Comparison of ENCODE assay signal across 8 cellular contexts in genomic region chr13:113585828-113586355, GRCh38. TPM values are rescaled to one million over a fixed set of nuclear protein-coding genes. Genes with fewer than 3 reads are reported as not detected.
A peak's percentile ranks its signal among the peaks of the same experiment; 100 is the strongest.
DNase-seq lines count a peak whose midpoint lies in the region; ATAC-seq and TF ChIP-seq lines count a peak whose summit lies in the region.

No MANE protein-coding gene starts in this region.

- peak overlapping the region; percentile 6 for H3K9ac ChIP-seq in iPS-18a (ENCODE audit: low read length)
- no peak overlapping the region for H3K9ac ChIP-seq in stomach smooth muscle (ENCODE audit: low read length in 2 of 2)

- peak overlapping the region; percentile 90 for H3K4me3 Mint-ChIP-seq in activated CD4-positive, alpha-beta T cell treated with anti-CD3 and anti-CD28 coated beads, Interleukin-2, amount 10 ng/mL, durations not matched to agents 7 days and 5 days
- peak overlapping the region; percentile 87 for H3K4me3 Mint-ChIP-seq in activated CD8-positive, alpha-beta T cell treated with anti-CD3 and anti-CD28 coated beads for 36 hours

- TF ChIP-seq CTCF in activated CD8-positive, alpha-beta T cell treated with anti-CD3 and anti-CD28 coated beads for 36 hours (IDR thresholded peaks at IDR 0.05), result no peak

- peaks cover 38% of the 10 kb centered on the region for H3K4me1 Mint-ChIP-seq in activated CD4-positive, alpha-beta T cell treated with anti-CD3 and anti-CD28 coated beads, Interleukin-2, amount 10 ng/mL, durations not matched to agents 7 days and 5 days
- H3K4me1 Mint-ChIP-seq in activated CD8-positive, alpha-beta T cell treated with anti-CD3 and anti-CD28 coated beads for 36 hours (ENCODE audit: low read depth), result peaks cover 39% of the 10 kb centered on the region

- H3K27me3 ChIP-seq in iPS-18a (ENCODE audit: control insufficient read depth, insufficient read depth, low read length), result no peaks in the 10 kb centered on the region
- no peaks in the 10 kb centered on the region for H3K27me3 ChIP-seq in stomach smooth muscle (ENCODE audit: control insufficient read depth in 1 of 2, insufficient read depth in 2 of 2, low read length in 2 of 2)

- intact Hi-C loops in activated CD8-positive, alpha-beta T cell treated with anti-CD3 and anti-CD28 coated beads for 36 hours (cut with micrococcal nuclease), result no loop called here

- no peak for DNase-seq in activated CD4-positive, alpha-beta T cell treated with anti-CD3 and anti-CD28 coated beads, Interleukin-2, amount 10 ng/mL, durations not matched to agents 7 days and 5 days
- DNase-seq in activated CD4-positive, alpha-beta T cell treated with anti-CD3 and anti-CD28 coated beads, Interleukin-2, amount 50 U/mL, for 4 hours, result no peak
- DNase-seq in activated CD8-positive, alpha-beta T cell treated with anti-CD3 and anti-CD28 coated beads for 36 hours, result no peak
- DNase-seq in anterior cingulate cortex (lab: John Stamatoyannopoulos, UW), result no peak
- no peak for DNase-seq in T-helper 9 cell

- H3K9me3 ChIP-seq in iPS-18a (ENCODE audit: control insufficient read depth, low read depth, low read length) (no peaks in the 10 kb centered on the region), stomach smooth muscle (ENCODE audit: control insufficient read depth in 2 of 2, low read length in 2 of 2) (no peaks in the 10 kb centered on the region)

- CTCF ChIA-PET in activated CD4-positive, alpha-beta T cell treated with anti-CD3 and anti-CD28 coated beads, Interleukin-2, amount 10 ng/mL, durations not matched to agents 7 days and 5 days (lab: Charles Lee), result no interaction called here
- CTCF ChIA-PET in activated CD8-positive, alpha-beta T cell treated with anti-CD3 and anti-CD28 coated beads for 36 hours (lab: Charles Lee), result no interaction called here

- peak overlapping the region; percentile 93 for H3K27ac Mint-ChIP-seq in activated CD4-positive, alpha-beta T cell treated with anti-CD3 and anti-CD28 coated beads, Interleukin-2, amount 10 ng/mL, durations not matched to agents 7 days and 5 days
- H3K27ac Mint-ChIP-seq in activated CD8-positive, alpha-beta T cell treated with anti-CD3 and anti-CD28 coated beads for 36 hours, result peak overlapping the region; percentile 86

- no peak for ATAC-seq in activated CD8-positive, alpha-beta T cell treated with anti-CD3 and anti-CD28 coated beads for 36 hours
- no peak for ATAC-seq in HG02885 (IDR thresholded peaks at IDR 0.05; ENCODE audit: poor library complexity, unreplicated experiment)

- H3K4me1 ChIP-seq in iPS-18a (ENCODE audit: control insufficient read depth, low read depth, low read length) (no peaks in the 10 kb centered on the region), stomach smooth muscle (ENCODE audit: control insufficient read depth, insufficient read depth, low read length) (peaks cover 13% of the 10 kb centered on the region)

- H3K36me3 ChIP-seq in iPS-18a (ENCODE audit: control insufficient read depth, low read depth, low read length) (peaks cover 10% of the 10 kb centered on the region), stomach smooth muscle (ENCODE audit: control insufficient read depth in 2 of 2, insufficient read depth in 2 of 2, low read length in 2 of 2) (peaks cover 6 to 15% of the 10 kb centered on the region in 2 donors)

- POLR2A ChIA-PET in activated CD4-positive, alpha-beta T cell treated with anti-CD3 and anti-CD28 coated beads, Interleukin-2, amount 10 ng/mL, durations not matched to agents 7 days and 5 days (lab: Charles Lee), result no interaction called here
- POLR2A ChIA-PET in activated CD8-positive, alpha-beta T cell treated with anti-CD3 and anti-CD28 coated beads for 36 hours (lab: Charles Lee), result interaction anchor here (0.8 to 1.2 kb wide), 2 partner anchors 18 to 96 kb away, joined by 3 to 8 read pairs; partner anchors contain the start of gene DCUN1D2

- H3K4me3 ChIP-seq in iPS-18a (ENCODE audit: low read length), result peak overlapping the region; percentile 62
- H3K4me3 ChIP-seq in stomach smooth muscle (ENCODE audit: low read length in 2 of 2), result peak overlapping the region; percentile 59 to 72

- H3K36me3 Mint-ChIP-seq in activated CD4-positive, alpha-beta T cell treated with anti-CD3 and anti-CD28 coated beads, Interleukin-2, amount 10 ng/mL, durations not matched to agents 7 days and 5 days (ENCODE audit: low read depth), result peaks cover 46% of the 10 kb centered on the region
- H3K36me3 Mint-ChIP-seq in activated CD8-positive, alpha-beta T cell treated with anti-CD3 and anti-CD28 coated beads for 36 hours (ENCODE audit: low read depth), result peaks cover 52% of the 10 kb centered on the region

- H3K9me3 Mint-ChIP-seq in activated CD4-positive, alpha-beta T cell treated with anti-CD3 and anti-CD28 coated beads, Interleukin-2, amount 10 ng/mL, durations not matched to agents 7 days and 5 days, result no peaks in the 10 kb centered on the region
- H3K9me3 Mint-ChIP-seq in activated CD8-positive, alpha-beta T cell treated with anti-CD3 and anti-CD28 coated beads for 36 hours, result no peaks in the 10 kb centered on the region

- no peak overlapping the region for H3K27ac ChIP-seq in iPS-18a (ENCODE audit: low read length)
- no peak overlapping the region for H3K27ac ChIP-seq in stomach smooth muscle (ENCODE audit: low read length)

- H3K27me3 Mint-ChIP-seq in activated CD4-positive, alpha-beta T cell treated with anti-CD3 and anti-CD28 coated beads, Interleukin-2, amount 10 ng/mL, durations not matched to agents 7 days and 5 days, result peaks cover 4% of the 10 kb centered on the region
- no peaks in the 10 kb centered on the region for H3K27me3 Mint-ChIP-seq in activated CD8-positive, alpha-beta T cell treated with anti-CD3 and anti-CD28 coated beads for 36 hours

RNA-seq across cellular contexts. Expression of gene TFDP1, which starts 1.3 kb away (rescaled TPM):
- total RNA-seq in activated CD4-positive, alpha-beta T cell treated with anti-CD3 and anti-CD28 coated beads, Interleukin-2, amount 10 ng/mL, durations not matched to agents 7 days and 5 days, result 100 to 1,000 TPM; 152 to 153 TPM
- total RNA-seq in activated CD8-positive, alpha-beta T cell treated with anti-CD3 and anti-CD28 coated beads for 36 hours, result 100 to 1,000 TPM; 174 to 184 TPM
